9 cellular contexts compared by ENCODE assay signal in genomic region chr1:3450983-3451382, GRCh38.
"Had no signal": no experiment of that assay in that cellular context is flagged by ENCODE, and none has a peak within 500 bp of the region (broad histone marks: within the 10 kb centered on the region; RNA-seq: fewer than 3 reads in every experiment).

No MANE protein-coding gene starts in this region.

- H3K4me3 ChIP-seq: GM23338, K562 had no signal

- H3K27ac Mint-ChIP-seq: GM23338, H9 had no signal

- DNase-seq: H9, HCEC 1CT, IMR-90, KG1 had no signal

- H2AFZ ChIP-seq: GM23338 had no signal

- H3K4me3 Mint-ChIP-seq: GM23338, H9 had no signal

- H3K4me2 ChIP-seq: GM23338 had no signal

- H3K27ac ChIP-seq: HL-60 had no signal

- FAIRE-seq: H1, H54, K562 had no signal
